In genomic region chr2:70553584-70554337, GRCh38 we compare ENCODE assay signal across 8 cellular contexts. TPM values are rescaled to one million over a fixed set of nuclear protein-coding genes. Genes with fewer than 3 reads are reported as not detected.
DNase-seq lines count a peak whose midpoint lies in the region; ATAC-seq and TF ChIP-seq lines count a peak whose summit lies in the region.

TSS of gene TGFA (minus strand) at chr2:70553826. CDS start at chr2:70553767, 59 bp downstream.

- H3K4me1 ChIP-seq in BLaER1 (peaks cover 53% of the 10 kb centered on the region), fibroblast of lung (ENCODE audit: control insufficient read depth, extremely low read depth, insufficient read depth, low read length) (no peaks in the 10 kb centered on the region)

- H3K4me2 ChIP-seq in BLaER1, result peak within 1 kb of the TSS; percentile 91
- peak within 1 kb of the TSS; percentile 64 for H3K4me2 ChIP-seq in fibroblast of lung (ENCODE audit: extremely low read depth, insufficient read depth, low read length)

- DNase-seq in HS-5 (ENCODE audit: low read depth) (peak; percentile 10), OCI-M1 (lab: John Stamatoyannopoulos, UW) (peak; percentile 58), fibroblast of lung (ENCODE audit: low read depth in 2 of 2) (peak; percentile 2 to 34), natural killer cell (peak; percentile 70)
- DNase-seq in activated T-cell treated with anti-CD3 and anti-CD28 coated beads, Interleukin-2, amount 50 U/mL, for 72 hours, result peak; percentile 83 to 84
- peak; percentile 57 to 79 (median 73) for DNase-seq in stimulated activated naive CD4-positive, alpha-beta T cell (lab: John Stamatoyannopoulos, UW)

- no peak within 1 kb of the TSS for H2AFZ ChIP-seq in fibroblast of lung (ENCODE audit: low read length)

- H3K9me3 ChIP-seq in BLaER1 (no peaks in the 10 kb centered on the region), fibroblast of lung (ENCODE audit: control insufficient read depth, insufficient read depth, low read depth, low read length) (no peaks in the 10 kb centered on the region)

- H3K4me1 Mint-ChIP-seq in activated T-cell treated with anti-CD3 and anti-CD28 coated beads, Interleukin-2, amount 50 U/mL, for 72 hours (ENCODE audit: low read depth), result peaks cover 28% of the 10 kb centered on the region
- peaks cover 35 to 42% of the 10 kb centered on the region in 2 donors for H3K4me1 Mint-ChIP-seq in natural killer cell

- ATAC-seq in GM19395 (IDR thresholded peaks at IDR 0.05; ENCODE audit: unreplicated experiment), result peak; percentile 60
- ATAC-seq in activated T-cell treated with anti-CD3 and anti-CD28 coated beads, Interleukin-2, amount 50 U/mL, for 72 hours (replicated peaks in 1 of 2), result peak; percentile 85 to 87
- ATAC-seq in natural killer cell, result peak; percentile 79 to 87 (median 82)

- H4K20me1 ChIP-seq in BLaER1 (peaks cover 15% of the 10 kb centered on the region), fibroblast of lung (ENCODE audit: control insufficient read depth, extremely low read depth, insufficient read depth, low read length) (no peaks in the 10 kb centered on the region)

- intact Hi-C loops in natural killer cell (cut with micrococcal nuclease), result loop anchor here (5.0 kb wide), 1 partner anchor 46 kb away; no protein-coding TSS in a partner anchor

- H3K79me2 ChIP-seq in fibroblast of lung (ENCODE audit: control insufficient read depth, insufficient read depth, low read length), result no peaks in the 10 kb centered on the region

- H3K27me3 Mint-ChIP-seq in activated T-cell treated with anti-CD3 and anti-CD28 coated beads, Interleukin-2, amount 50 U/mL, for 72 hours (ENCODE audit: low read depth), result peaks cover 31% of the 10 kb centered on the region
- peaks cover 8 to 15% of the 10 kb centered on the region in 2 donors for H3K27me3 Mint-ChIP-seq in natural killer cell (ENCODE audit: low read depth in 2 of 2)

- H3K4me3 ChIP-seq in BLaER1 (peak within 1 kb of the TSS; percentile 74), fibroblast of lung (replicated peaks in 1 of 4; ENCODE audit: control extremely low read depth in 1 of 4, insufficient read depth in 1 of 4, low read depth in 3 of 4, low read length in 4 of 4) (peak within 1 kb of the TSS; percentile 12 to 55 (median 36))

- H3K9me3 Mint-ChIP-seq in activated T-cell treated with anti-CD3 and anti-CD28 coated beads, Interleukin-2, amount 50 U/mL, for 72 hours, result no peaks in the 10 kb centered on the region
- H3K9me3 Mint-ChIP-seq in natural killer cell, result no peaks in the 10 kb centered on the region

- no peaks in the 10 kb centered on the region for H3K36me3 ChIP-seq in BLaER1
- H3K36me3 ChIP-seq in fibroblast of lung (ENCODE audit: control insufficient read depth, insufficient read depth, low read length), result no peaks in the 10 kb centered on the region

- H3K27me3 ChIP-seq in BLaER1 (peaks cover 48% of the 10 kb centered on the region), fibroblast of lung (ENCODE audit: control insufficient read depth, insufficient read depth, low read length) (peaks cover 21% of the 10 kb centered on the region)

- H3K27ac ChIP-seq in BLaER1 (no peak within 1 kb of the TSS), fibroblast of lung (ENCODE audit: insufficient read depth, low read length) (no peak within 1 kb of the TSS)

- H3K27ac Mint-ChIP-seq in activated T-cell treated with anti-CD3 and anti-CD28 coated beads, Interleukin-2, amount 50 U/mL, for 72 hours, result peak within 1 kb of the TSS; percentile 73
- peak within 1 kb of the TSS; percentile 74 to 96 for H3K27ac Mint-ChIP-seq in natural killer cell

- H3K9ac ChIP-seq in BLaER1 (peak within 1 kb of the TSS; percentile 62; the same call in 1 of the 2 replicates), fibroblast of lung (ENCODE audit: insufficient read depth, low read length) (no peak within 1 kb of the TSS)

- peak within 1 kb of the TSS; percentile 95 to 96 for H3K4me3 Mint-ChIP-seq in activated T-cell treated with anti-CD3 and anti-CD28 coated beads, Interleukin-2, amount 50 U/mL, for 72 hours
- peak within 1 kb of the TSS; percentile 95 for H3K4me3 Mint-ChIP-seq in natural killer cell

- no peaks in the 10 kb centered on the region for H3K36me3 Mint-ChIP-seq in activated T-cell treated with anti-CD3 and anti-CD28 coated beads, Interleukin-2, amount 50 U/mL, for 72 hours (ENCODE audit: insufficient read depth in 2 of 2)
- no peaks in the 10 kb centered on the region for H3K36me3 Mint-ChIP-seq in natural killer cell

- TF ChIP-seq CTCF in fibroblast of lung (conservative IDR thresholded peaks at IDR 0.05 in 1 of 2, IDR thresholded peaks at IDR 0.05 in 1 of 2; ENCODE audit: low read depth in 1 of 2, low read length in 2 of 2), result peak; percentile 54 to 66
- TF ChIP-seq CTCF in natural killer cell (IDR thresholded peaks at IDR 0.05), result peak; percentile 89

RNA-seq across cellular contexts. Expression of gene TGFA, which starts in this region (rescaled TPM):
- 1 to 10 TPM; 2.5 TPM for total RNA-seq in activated T-cell treated with anti-CD3 and anti-CD28 coated beads, Interleukin-2, amount 50 U/mL, for 72 hours
- total RNA-seq in fibroblast of lung (not detected in 2 replicates), natural killer cell (10 to 100 TPM in 1 of 3 donors, 1 to 10 TPM in 2; 5.0 to 13.3 (median 8.6) TPM)
- 0.06 TPM in 1 of 2 replicates, not detected in the other for polyA plus RNA-seq in fibroblast of lung
- not detected in 2 replicates for polyA plus RNA-seq in fibroblast of lung (2012)
- not detected in 2 replicates for polyA minus RNA-seq in fibroblast of lung (ENCODE audit: low replicate concordance)

Comparison
In these comparisons a context has a peak if more than half of its experiments do, and no peak if none do; other contexts are left out.
1. Peak in DNase-seq, H3K4me3 ChIP-seq and H3K4me2 ChIP-seq in fibroblast of lung; RNA of the gene not detected or under 1 TPM.
2. DNase-seq: peak in every context shown above with its lines; median percentile 84 in activated T-cell treated with anti-CD3 and anti-CD28 coated beads, Interleukin-2, amount 50 U/mL, for 72 hours; 73 in stimulated activated naive CD4-positive, alpha-beta T cell; 70 in natural killer cell; 58 in OCI-M1; 18 in fibroblast of lung; 10 in HS-5.